24 cellular contexts compared by ENCODE assay signal in the genomic region with DNA sequence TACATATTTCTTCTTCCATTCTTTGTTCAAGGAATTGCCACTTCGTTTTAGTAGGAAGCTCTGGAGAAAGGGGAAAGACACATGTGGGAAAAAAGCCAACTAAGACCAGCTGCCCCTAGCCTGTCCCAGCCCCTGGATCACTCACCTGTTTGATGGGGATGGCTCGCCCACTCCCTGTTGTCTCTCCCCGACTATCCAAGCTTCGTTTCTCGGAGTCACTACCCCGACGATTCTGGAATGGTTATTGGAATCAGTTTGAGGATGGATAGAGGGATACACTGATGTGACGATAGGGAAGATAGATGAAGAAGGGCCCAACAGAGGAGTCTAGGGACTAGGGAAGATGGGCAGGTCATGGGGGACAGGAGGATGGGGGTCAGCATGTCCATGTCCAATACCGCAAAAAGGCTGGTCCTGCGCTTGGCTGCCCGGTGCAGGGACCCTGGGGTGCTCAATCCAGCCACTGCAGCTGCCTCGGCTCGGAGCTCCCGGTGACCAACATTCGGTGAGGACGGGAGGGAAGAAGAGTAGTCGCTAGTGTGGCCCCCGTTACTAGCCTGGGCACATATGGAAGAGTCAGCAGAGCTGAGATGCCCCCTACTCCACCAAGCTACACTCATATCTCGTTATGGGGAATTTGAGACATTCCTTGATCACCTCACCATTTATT.
"Had no signal": no experiment of that assay in that cellular context is flagged by ENCODE, and none has a peak within 500 bp of the region (broad histone marks: within the 10 kb centered on the region; RNA-seq: fewer than 3 reads in every experiment).

No MANE protein-coding gene starts in this region.

- H3K4me3 Mint-ChIP-seq: activated CD8-positive, alpha-beta T cell treated with anti-CD3 and anti-CD28 coated beads for 36 hours; activated naive CD8-positive, alpha-beta T cell treated with anti-CD3 and anti-CD28 coated beads, Interleukin-2, amount 10 ng/mL, durations not matched to agents 7 days and 5 days had no signal

- ATAC-seq: activated CD4-positive, CD25-positive, alpha-beta regulatory T cell treated with anti-CD3 and anti-CD28 coated beads, Interleukin-2, amount 50 U/mL, for 24 hours; activated CD8-positive, alpha-beta T cell treated with anti-CD3 and anti-CD28 coated beads for 36 hours; Panc1; Right ventricle myocardium inferior; SK-N-SH treated with all-trans-retinoic acid at 6 μM for 48 hours had no signal

- H3K9me3 Mint-ChIP-seq: activated CD8-positive, alpha-beta T cell treated with anti-CD3 and anti-CD28 coated beads for 36 hours; activated naive CD8-positive, alpha-beta T cell treated with anti-CD3 and anti-CD28 coated beads, Interleukin-2, amount 10 ng/mL, durations not matched to agents 7 days and 5 days had no signal

- H3K27me3 Mint-ChIP-seq: activated CD8-positive, alpha-beta T cell treated with anti-CD3 and anti-CD28 coated beads for 36 hours; activated naive CD8-positive, alpha-beta T cell treated with anti-CD3 and anti-CD28 coated beads, Interleukin-2, amount 10 ng/mL, durations not matched to agents 7 days and 5 days had no signal

- H3K4me3 ChIP-seq: adrenal gland, SJCRH30 had no signal

- H3K36me3 ChIP-seq: adrenal gland, SJCRH30 had no signal

- H3K27ac Mint-ChIP-seq: activated naive CD8-positive, alpha-beta T cell treated with anti-CD3 and anti-CD28 coated beads, Interleukin-2, amount 10 ng/mL, durations not matched to agents 7 days and 5 days had no signal

- H3K27ac ChIP-seq: adrenal gland, SJCRH30 had no signal

- DNase-seq: activated CD4-positive, alpha-beta T cell treated with anti-CD3 and anti-CD28 coated beads for 4 hours; activated CD8-positive, alpha-beta memory T cell treated with anti-CD3 and anti-CD28 coated beads, Interleukin-2, amount 50 U/mL, for 4 hours; activated CD8-positive, alpha-beta T cell treated with anti-CD3 and anti-CD28 coated beads for 36 hours; activated naive CD4-positive, alpha-beta T cell; anterior cingulate cortex; cerebellar nuclear complex; Kasumi-1; NCI-H1105 treated with DMSO at 0.1 percent for 48 hours; NCI-H1436 treated with DMSO at 0.1 percent for 48 hours; NCI-H187; NCI-H2081; NCI-H510A treated with DMSO at 0.1 percent for 48 hours; NCI-H69; NK-92 treated with Interleukin-12 subunit alpha and Interleukin-12 subunit beta, amount 100 ng/mL, for 24 hours; OCI-M1; RPMI8226; SW 1271 had no signal

- H3K9me3 ChIP-seq: adrenal gland, SJCRH30 had no signal
